Comparison of ENCODE assay signal across 8 cellular contexts in genomic region chr16:2969545-2970521, GRCh38. TPM values are rescaled to one million over a fixed set of nuclear protein-coding genes. Genes with fewer than 3 reads are reported as not detected.
DNase-seq lines count a peak whose midpoint lies in the region; ATAC-seq and TF ChIP-seq lines count a peak whose summit lies in the region.

No MANE protein-coding gene starts in this region.

- peaks cover 3 to 10% of the 10 kb centered on the region in 2 donors for H3K36me3 Mint-ChIP-seq in activated T-cell treated with anti-CD3 and anti-CD28 coated beads, Interleukin-2, amount 50 U/mL, for 72 hours (ENCODE audit: insufficient read depth in 2 of 2)
- no peaks in the 10 kb centered on the region for H3K36me3 Mint-ChIP-seq in natural killer cell

- H3K27me3 ChIP-seq in ACC112 (ENCODE audit: insufficient read depth, low read length), result peaks cover 26% of the 10 kb centered on the region; the same call in 1 of the 2 replicates
- H3K27me3 ChIP-seq in subcutaneous abdominal adipose tissue (ENCODE audit: control insufficient read depth in 5 of 5, insufficient read depth in 4 of 5, low read length in 5 of 5), result peaks cover 13 to 39% (median 26%) of the 10 kb centered on the region in 5 donors

- peaks cover 19% of the 10 kb centered on the region for H3K27me3 Mint-ChIP-seq in activated T-cell treated with anti-CD3 and anti-CD28 coated beads, Interleukin-2, amount 50 U/mL, for 72 hours (ENCODE audit: low read depth)
- H3K27me3 Mint-ChIP-seq in natural killer cell (ENCODE audit: low read depth in 2 of 2), result peaks cover 9 to 10% of the 10 kb centered on the region in 2 donors

- H3K27ac Mint-ChIP-seq in activated T-cell treated with anti-CD3 and anti-CD28 coated beads, Interleukin-2, amount 50 U/mL, for 72 hours, result no peak overlapping the region
- H3K27ac Mint-ChIP-seq in natural killer cell, result no peak overlapping the region

- DNase-seq in activated T-cell treated with anti-CD3 and anti-CD28 coated beads, Interleukin-2, amount 50 U/mL, for 72 hours, result peak; percentile 90 to 91
- peak; percentile 14 for DNase-seq in fibroblast of peridontal ligament (ENCODE audit: extremely low read depth)
- peak; percentile 53 for DNase-seq in natural killer cell

- peak overlapping the region in 4 of 5 donors; percentile 21 to 64 (median 56) for H3K9ac ChIP-seq in subcutaneous abdominal adipose tissue (ENCODE audit: low read length in 5 of 5)

- H3K4me1 Mint-ChIP-seq in activated T-cell treated with anti-CD3 and anti-CD28 coated beads, Interleukin-2, amount 50 U/mL, for 72 hours (ENCODE audit: low read depth), result peaks cover 26% of the 10 kb centered on the region
- H3K4me1 Mint-ChIP-seq in natural killer cell, result peaks cover 10 to 25% of the 10 kb centered on the region in 2 donors

- TF ChIP-seq CTCF in natural killer cell (IDR thresholded peaks at IDR 0.05), result peak; percentile 40

- no peaks in the 10 kb centered on the region for H3K36me3 ChIP-seq in ACC112 (ENCODE audit: insufficient read depth, low read length)
- H3K36me3 ChIP-seq in subcutaneous abdominal adipose tissue (ENCODE audit: control insufficient read depth in 5 of 5, insufficient read depth in 5 of 5, low read length in 5 of 5), result peaks cover 0 to 4% (median 0%) of the 10 kb centered on the region in 5 donors

- H3K4me1 ChIP-seq in ACC112 (ENCODE audit: control insufficient read depth, insufficient read depth, low read length, unreplicated experiment) (peaks cover 9% of the 10 kb centered on the region), subcutaneous abdominal adipose tissue (ENCODE audit: control insufficient read depth in 5 of 5, insufficient read depth in 5 of 5, low read length in 5 of 5) (peaks cover 0 to 49% (median 32%) of the 10 kb centered on the region in 5 donors)

- no peaks in the 10 kb centered on the region for H3K79me2 ChIP-seq in ACC112 (ENCODE audit: control insufficient read depth, insufficient read depth, low read length, unreplicated experiment)

- H3K9me3 Mint-ChIP-seq in activated T-cell treated with anti-CD3 and anti-CD28 coated beads, Interleukin-2, amount 50 U/mL, for 72 hours, result no peaks in the 10 kb centered on the region
- no peaks in the 10 kb centered on the region for H3K9me3 Mint-ChIP-seq in natural killer cell

- no peak overlapping the region for H3K27ac ChIP-seq in ACC112 (ENCODE audit: low read depth, low read length)
- no peak overlapping the region for H3K27ac ChIP-seq in subcutaneous abdominal adipose tissue (ENCODE audit: low read depth, low read length)

- no peaks in the 10 kb centered on the region for H3K9me3 ChIP-seq in subcutaneous abdominal adipose tissue (ENCODE audit: control insufficient read depth in 5 of 5, low read length in 5 of 5)

- peak overlapping the region; percentile 91 for H2AFZ ChIP-seq in ACC112 (ENCODE audit: low read length, unreplicated experiment)

- H3K4me3 ChIP-seq in ACC112 (ENCODE audit: low read depth, low read length) (peak overlapping the region; percentile 94), subcutaneous abdominal adipose tissue (ENCODE audit: low read depth in 1 of 5, low read length in 5 of 5) (peak overlapping the region in 4 of 5 donors; percentile 72 to 79 (median 78))

- intact Hi-C loops in natural killer cell (cut with micrococcal nuclease), result no loop called here

- ATAC-seq in GM18502 (IDR thresholded peaks at IDR 0.05; ENCODE audit: poor library complexity, unreplicated experiment) (peak; percentile 42), HG03457 (IDR thresholded peaks at IDR 0.05; ENCODE audit: unreplicated experiment) (peak; percentile 4), natural killer cell (peak; percentile 60 to 75 (median 61))
- peak; percentile 73 to 74 for ATAC-seq in activated T-cell treated with anti-CD3 and anti-CD28 coated beads, Interleukin-2, amount 50 U/mL, for 72 hours (replicated peaks in 1 of 2)

- H3K4me3 Mint-ChIP-seq in activated T-cell treated with anti-CD3 and anti-CD28 coated beads, Interleukin-2, amount 50 U/mL, for 72 hours, result peak overlapping the region; percentile 82 to 86
- H3K4me3 Mint-ChIP-seq in natural killer cell, result peak overlapping the region; percentile 65

TF ChIP-seq in PFSK-1, 5 proteins besides CTCF, POLR2A, EP300 and RAD21:
- TF ChIP-seq FOXP2 (optimal IDR thresholded peaks at IDR 0.05; ENCODE audit: borderline replicate concordance, extremely low read depth, extremely low read length, insufficient read depth), result no peak
- no peak for TF ChIP-seq SIN3A (IDR thresholded peaks at IDR 0.05; ENCODE audit: borderline replicate concordance, insufficient read depth, low read length)
- TF ChIP-seq TAF1 (IDR thresholded peaks at IDR 0.05; ENCODE audit: borderline replicate concordance, insufficient read depth, low read length), result 0 out of 2 replicates have a peak, but pooled peaks have one; percentile 55
- TF ChIP-seq POLR2AphosphoS5 (IDR thresholded peaks at IDR 0.05; ENCODE audit: low read depth, low read length), result peak; percentile 35; the same call in 1 of the 2 replicates
- TF ChIP-seq, protein P1, sequence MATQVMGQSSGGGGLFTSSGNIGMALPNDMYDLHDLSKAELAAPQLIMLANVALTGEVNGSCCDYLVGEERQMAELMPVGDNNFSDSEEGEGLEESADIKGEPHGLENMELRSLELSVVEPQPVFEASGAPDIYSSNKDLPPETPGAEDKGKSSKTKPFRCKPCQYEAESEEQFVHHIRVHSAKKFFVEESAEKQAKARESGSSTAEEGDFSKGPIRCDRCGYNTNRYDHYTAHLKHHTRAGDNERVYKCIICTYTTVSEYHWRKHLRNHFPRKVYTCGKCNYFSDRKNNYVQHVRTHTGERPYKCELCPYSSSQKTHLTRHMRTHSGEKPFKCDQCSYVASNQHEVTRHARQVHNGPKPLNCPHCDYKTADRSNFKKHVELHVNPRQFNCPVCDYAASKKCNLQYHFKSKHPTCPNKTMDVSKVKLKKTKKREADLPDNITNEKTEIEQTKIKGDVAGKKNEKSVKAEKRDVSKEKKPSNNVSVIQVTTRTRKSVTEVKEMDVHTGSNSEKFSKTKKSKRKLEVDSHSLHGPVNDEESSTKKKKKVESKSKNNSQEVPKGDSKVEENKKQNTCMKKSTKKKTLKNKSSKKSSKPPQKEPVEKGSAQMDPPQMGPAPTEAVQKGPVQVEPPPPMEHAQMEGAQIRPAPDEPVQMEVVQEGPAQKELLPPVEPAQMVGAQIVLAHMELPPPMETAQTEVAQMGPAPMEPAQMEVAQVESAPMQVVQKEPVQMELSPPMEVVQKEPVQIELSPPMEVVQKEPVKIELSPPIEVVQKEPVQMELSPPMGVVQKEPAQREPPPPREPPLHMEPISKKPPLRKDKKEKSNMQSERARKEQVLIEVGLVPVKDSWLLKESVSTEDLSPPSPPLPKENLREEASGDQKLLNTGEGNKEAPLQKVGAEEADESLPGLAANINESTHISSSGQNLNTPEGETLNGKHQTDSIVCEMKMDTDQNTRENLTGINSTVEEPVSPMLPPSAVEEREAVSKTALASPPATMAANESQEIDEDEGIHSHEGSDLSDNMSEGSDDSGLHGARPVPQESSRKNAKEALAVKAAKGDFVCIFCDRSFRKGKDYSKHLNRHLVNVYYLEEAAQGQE (IDR thresholded peaks at IDR 0.05; ENCODE audit: insufficient read depth in 1 of 2, low read depth in 2 of 2, low read length in 2 of 2), result 0 out of 4 replicates have a peak, but pooled peaks of 1 of the 2 experiments have one; percentile 6
TF ChIP-seq in PFSK-1: peak in this region for 3.

RNA-seq across cellular contexts. Expression of gene PAQR4, which starts 0.7 kb away (rescaled TPM):
- 12.5 TPM for polyA plus RNA-seq in PFSK-1 (2012; ENCODE audit: insufficient read length, low read depth)
- 10 to 100 TPM; 31.9 to 40.0 TPM for total RNA-seq in activated T-cell treated with anti-CD3 and anti-CD28 coated beads, Interleukin-2, amount 50 U/mL, for 72 hours
- total RNA-seq in natural killer cell, result 1 to 10 TPM; 2.9 to 4.4 (median 3.5) TPM

RNA-seq across cellular contexts. Expression of gene KREMEN2, which starts 5.8 kb away (rescaled TPM):
- polyA plus RNA-seq in PFSK-1 (2012; ENCODE audit: insufficient read length, low read depth), result 1.8 TPM
- under 1 TPM; 0.12 TPM for total RNA-seq in activated T-cell treated with anti-CD3 and anti-CD28 coated beads, Interleukin-2, amount 50 U/mL, for 72 hours
- under 1 TPM in 1 of 3 donors, not detected in 2; 0.16 TPM for total RNA-seq in natural killer cell

RNA-seq across cellular contexts. Expression of gene PKMYT1, which starts 10.4 kb away (rescaled TPM):
- polyA plus RNA-seq in PFSK-1 (2012; ENCODE audit: insufficient read length, low read depth), result 34.2 TPM
- 100 to 1,000 TPM in 1 of 2 donors, 10 to 100 TPM in 1; 96.1 to 112 TPM for total RNA-seq in activated T-cell treated with anti-CD3 and anti-CD28 coated beads, Interleukin-2, amount 50 U/mL, for 72 hours
- total RNA-seq in natural killer cell, result 1 to 10 TPM; 2.6 to 5.9 (median 3.5) TPM

RNA-seq across cellular contexts. Expression of gene CLDN9, which starts 42.9 kb away (rescaled TPM):
- 0.51 TPM for polyA plus RNA-seq in PFSK-1 (2012; ENCODE audit: insufficient read length, low read depth)
- total RNA-seq in activated T-cell treated with anti-CD3 and anti-CD28 coated beads, Interleukin-2, amount 50 U/mL, for 72 hours, result under 1 TPM in 1 of 2 donors, not detected in 1; 0.14 TPM
- under 1 TPM in 2 of 3 donors, not detected in 1; 0.34 to 0.35 TPM for total RNA-seq in natural killer cell

RNA-seq across cellular contexts. Expression of gene CLDN6, which starts 48.1 kb away (rescaled TPM):
- polyA plus RNA-seq in PFSK-1 (2012; ENCODE audit: insufficient read length, low read depth), result 0.24 TPM
- total RNA-seq in activated T-cell treated with anti-CD3 and anti-CD28 coated beads, Interleukin-2, amount 50 U/mL, for 72 hours, result not detected
- not detected for total RNA-seq in natural killer cell

Comparison
In these comparisons a context has a peak if more than half of its experiments do, and no peak if none do; other contexts are left out.
1. ATAC-seq: peak in every context shown above with its lines; median percentile 74 in activated T-cell treated with anti-CD3 and anti-CD28 coated beads, Interleukin-2, amount 50 U/mL, for 72 hours; 61 in natural killer cell; 42 in GM18502; 4 in HG03457.
2. DNase-seq: peak in every context shown above with its lines; median percentile 90 in activated T-cell treated with anti-CD3 and anti-CD28 coated beads, Interleukin-2, amount 50 U/mL, for 72 hours; 53 in natural killer cell; 14 in fibroblast of peridontal ligament.
3. RNA of gene PAQR4, which starts 0.7 kb away (total RNA-seq): 31.9 to 40.0 TPM in activated T-cell treated with anti-CD3 and anti-CD28 coated beads, Interleukin-2, amount 50 U/mL, for 72 hours; 2.9 to 4.4 TPM in natural killer cell; every median in the first group is over 4 times any median in the second.
4. RNA of gene PKMYT1, which starts 10.4 kb away (total RNA-seq): 96.1 to 112 TPM in activated T-cell treated with anti-CD3 and anti-CD28 coated beads, Interleukin-2, amount 50 U/mL, for 72 hours; 2.6 to 5.9 TPM in natural killer cell; every median in the first group is over 10 times any median in the second.